In the genomic region with DNA sequence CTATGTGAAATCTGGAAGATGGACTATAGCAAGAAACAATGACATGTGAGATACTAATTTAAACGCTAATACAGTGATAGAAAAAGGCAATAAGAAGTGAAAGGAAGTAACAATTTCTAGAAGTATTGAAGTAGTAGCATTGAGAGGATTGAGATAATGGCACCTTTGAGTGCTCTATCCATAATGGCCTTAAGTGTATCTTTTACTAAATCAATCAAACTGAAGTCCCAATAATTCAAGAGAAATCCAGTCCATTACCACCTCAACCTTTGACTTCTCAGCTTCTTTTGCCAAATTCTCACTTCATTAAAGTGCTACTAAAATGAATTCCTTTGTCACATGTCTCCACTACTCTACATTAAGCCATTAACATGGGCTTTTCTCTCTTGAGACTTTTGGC, we compare ENCODE assay signal across 35 cellular contexts.
"Had no signal": no experiment of that assay in that cellular context is flagged by ENCODE, and none has a peak within 500 bp of the region (broad histone marks: within the 10 kb centered on the region; RNA-seq: fewer than 3 reads in every experiment).

No MANE protein-coding gene starts in this region.

- H3K27me3 ChIP-seq: MG63 had no signal

- H3K4me3 ChIP-seq: MG63 had no signal

- DNase-seq: Karpas-422, MG63, MM.1S, MV-4-11, NCI-H1048, NCI-H1092, NCI-H1092 treated with DMSO at 0.1 percent for 48 hours, NCI-H1105, NCI-H1105 treated with DMSO at 0.1 percent for 48 hours, NCI-H1417, NCI-H1417 treated with DMSO at 0.1 percent for 48 hours, NCI-H1436, NCI-H1436 treated with DMSO at 0.1 percent for 48 hours, NCI-H146, NCI-H1694, NCI-H1694 treated with DMSO at 0.1 percent for 48 hours, NCI-H187, NCI-H187 treated with DMSO at 0.1 percent for 48 hours, NCI-H1930, NCI-H2029, NCI-H2029 treated with DMSO at 0.1 percent for 48 hours, NCI-H2081, NCI-H2081 treated with DMSO at 0.1 percent for 48 hours, NCI-H2107, NCI-H2171, NCI-H2171 treated with DMSO at 0.1 percent for 48 hours, NCI-H2227 treated with DMSO at 0.1 percent for 48 hours, NCI-H226, NCI-H345, NCI-H446, NCI-H446 treated with DMSO at 0.1 percent for 48 hours, NCI-H510A, NCI-H510A treated with DMSO at 0.1 percent for 48 hours, NCI-H524, NCI-H524 treated with DMSO at 0.1 percent for 48 hours had no signal

- H3K36me3 ChIP-seq: MG63 had no signal

- H3K9me3 ChIP-seq: MG63 had no signal
